8 cellular contexts compared by ENCODE assay signal in the genomic region with DNA sequence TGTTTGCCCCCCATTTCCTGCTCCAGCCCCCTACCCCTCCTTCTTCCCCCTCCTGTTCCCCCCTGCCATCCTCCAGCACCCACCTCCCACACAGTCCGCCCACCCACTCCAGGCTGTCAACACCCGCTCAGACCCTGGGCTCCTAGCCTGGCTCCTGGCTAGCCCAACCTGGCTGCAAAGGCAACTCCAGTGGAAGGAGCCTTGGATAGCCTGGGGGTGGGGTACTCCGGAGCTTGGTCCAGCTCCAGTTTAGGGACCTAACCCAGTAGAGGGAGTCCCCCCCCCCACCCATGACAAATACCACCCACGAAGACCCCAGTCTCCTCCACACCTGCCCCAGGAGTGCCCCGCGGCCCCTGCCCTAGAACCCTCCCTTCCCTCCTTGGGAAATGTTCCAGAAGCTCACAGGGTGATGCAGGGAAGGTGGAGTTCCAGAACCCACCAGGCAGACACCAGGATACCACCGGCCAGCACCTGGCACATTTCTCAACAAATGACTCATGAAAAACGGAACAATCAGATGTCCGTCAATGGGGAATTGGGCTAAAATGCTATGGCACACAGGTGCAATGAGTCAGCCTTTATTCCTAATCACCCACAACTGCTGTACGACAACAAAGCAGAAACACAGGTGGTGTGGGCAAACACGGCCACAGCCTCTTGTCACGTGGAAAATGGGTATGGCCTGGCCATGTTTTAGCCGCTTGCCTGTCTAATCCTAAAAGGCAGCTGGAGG. TPM values are rescaled to one million over a fixed set of nuclear protein-coding genes. Genes with fewer than 3 reads are reported as not detected.
DNase-seq lines count a peak whose midpoint lies in the region; ATAC-seq and TF ChIP-seq lines count a peak whose summit lies in the region.

No MANE protein-coding gene starts in this region.

- DNase-seq in CD4-positive, CD25-positive, alpha-beta regulatory T cell: no peak
- DNase-seq in SHP77 (lab: John Stamatoyannopoulos, UW): peak; percentile 89 to 90
- DNase-seq in memory B cell (ENCODE audit: low spot score in 2 of 2): no peak
- no peak for DNase-seq in stimulated activated CD4-positive, alpha-beta T cell treated with anti-CD3 and anti-CD28 coated beads, Interleukin-2, amount 100 ng/mL, for 24 hours
- DNase-seq in tibial artery: no peak

- H3K9me3 ChIP-seq in CD4-positive, CD25-positive, alpha-beta regulatory T cell (ENCODE audit: control insufficient read depth in 2 of 2, low read length in 2 of 2): no peaks in the 10 kb centered on the region
- H3K9me3 ChIP-seq in HEK293 (ENCODE audit: control insufficient read depth, insufficient read depth, low read depth, low read length) (no peaks in the 10 kb centered on the region), tibial artery (no peaks in the 10 kb centered on the region)

- CTCF ChIA-PET in HEK293 (lab: Yijun Ruan, JAX): interaction anchor here (1.1 kb wide), 1 partner anchor 28 kb away, joined by 3 read pairs; no protein-coding TSS in a partner anchor

- no peaks in the 10 kb centered on the region for H3K9me3 Mint-ChIP-seq in CD4-positive, CD25-positive, alpha-beta regulatory T cell
- no peaks in the 10 kb centered on the region for H3K9me3 Mint-ChIP-seq in memory B cell

- TF ChIP-seq CTCF in HEK293 (tag by site-specific recombination; IDR thresholded peaks at IDR 0.05) (no peak), tibial artery (IDR thresholded peaks at IDR 0.05) (no peak)

- H3K36me3 ChIP-seq in CD4-positive, CD25-positive, alpha-beta regulatory T cell (ENCODE audit: control insufficient read depth, insufficient read depth, low read length): no peaks in the 10 kb centered on the region
- H3K36me3 ChIP-seq in HEK293 (ENCODE audit: control insufficient read depth in 2 of 2, insufficient read depth in 1 of 2, low read length in 2 of 2): no peaks in the 10 kb centered on the region
- no peaks in the 10 kb centered on the region for H3K36me3 ChIP-seq in tibial artery

- intact Hi-C loops in tibial artery (cut with DNase I; ENCODE audit: low total_unique reads): no loop called here

- POLR2A ChIA-PET in HEK293 (lab: Yijun Ruan, JAX): interaction anchor here (0.6 to 1.0 kb wide), 2 partner anchors 14 to 27 kb away, joined by 3 read pairs; no protein-coding TSS in a partner anchor

- H3K4me3 Mint-ChIP-seq in CD4-positive, CD25-positive, alpha-beta regulatory T cell: peak overlapping the region in 3 of 4 donors; percentile 66 to 79 (median 75)
- H3K4me3 Mint-ChIP-seq in memory B cell: peak overlapping the region; percentile 82

- no peaks in the 10 kb centered on the region for H3K27me3 Mint-ChIP-seq in CD4-positive, CD25-positive, alpha-beta regulatory T cell
- H3K27me3 Mint-ChIP-seq in memory B cell: no peaks in the 10 kb centered on the region

- H3K27me3 ChIP-seq in CD4-positive, CD25-positive, alpha-beta regulatory T cell (ENCODE audit: control insufficient read depth, insufficient read depth, low read length): no peaks in the 10 kb centered on the region
- H3K27me3 ChIP-seq in tibial artery: peaks cover 0 to 28% of the 10 kb centered on the region in 2 donors

- peaks cover 0 to 28% (median 7%) of the 10 kb centered on the region in 4 donors for H3K4me1 Mint-ChIP-seq in CD4-positive, CD25-positive, alpha-beta regulatory T cell
- peaks cover 21% of the 10 kb centered on the region for H3K4me1 Mint-ChIP-seq in memory B cell

- H3K27ac ChIP-seq in CD4-positive, CD25-positive, alpha-beta regulatory T cell (ENCODE audit: insufficient read depth, low read length, poor library complexity, severe bottlenecking): no peak overlapping the region
- H3K27ac ChIP-seq in HEK293 (ENCODE audit: extremely low read depth, low read depth, low read length): no peak overlapping the region
- H3K27ac ChIP-seq in tibial artery: no peak overlapping the region

- peak overlapping the region in 1 of 3 donors; percentile 7 for H3K27ac Mint-ChIP-seq in CD4-positive, CD25-positive, alpha-beta regulatory T cell
- H3K27ac Mint-ChIP-seq in memory B cell: no peak overlapping the region

- H3K4me3 ChIP-seq in CD4-positive, CD25-positive, alpha-beta regulatory T cell (ENCODE audit: low read depth, low read length): no peak overlapping the region
- H3K4me3 ChIP-seq in HEK293 (ENCODE audit: low read depth, low read length) (no peak overlapping the region), tibial artery (no peak overlapping the region)

- no peaks in the 10 kb centered on the region for H3K36me3 Mint-ChIP-seq in CD4-positive, CD25-positive, alpha-beta regulatory T cell
- H3K36me3 Mint-ChIP-seq in memory B cell: no peaks in the 10 kb centered on the region

- no peak for ATAC-seq in CD4-positive, CD25-positive, alpha-beta regulatory T cell (ENCODE audit: low read depth in 2 of 2)
- ATAC-seq in memory B cell (ENCODE audit: low read depth) (peak; percentile 20), HG03025 (IDR thresholded peaks at IDR 0.05; ENCODE audit: low FRiP score, unreplicated experiment) (no peak), HG03457 (IDR thresholded peaks at IDR 0.05; ENCODE audit: unreplicated experiment) (no peak)

- H3K4me1 ChIP-seq in CD4-positive, CD25-positive, alpha-beta regulatory T cell (ENCODE audit: control insufficient read depth, insufficient read depth, low read length, poor library complexity, severe bottlenecking): peaks cover 33% of the 10 kb centered on the region
- peaks cover 11% of the 10 kb centered on the region for H3K4me1 ChIP-seq in HEK293 (ENCODE audit: control insufficient read depth, insufficient read depth, low read length)
- peaks cover 0 to 16% (median 6%) of the 10 kb centered on the region in 4 donors for H3K4me1 ChIP-seq in tibial artery

TF ChIP-seq in HEK293, 187 proteins besides CTCF, POLR2A, EP300 and RAD21:
- TF ChIP-seq, protein P1, sequence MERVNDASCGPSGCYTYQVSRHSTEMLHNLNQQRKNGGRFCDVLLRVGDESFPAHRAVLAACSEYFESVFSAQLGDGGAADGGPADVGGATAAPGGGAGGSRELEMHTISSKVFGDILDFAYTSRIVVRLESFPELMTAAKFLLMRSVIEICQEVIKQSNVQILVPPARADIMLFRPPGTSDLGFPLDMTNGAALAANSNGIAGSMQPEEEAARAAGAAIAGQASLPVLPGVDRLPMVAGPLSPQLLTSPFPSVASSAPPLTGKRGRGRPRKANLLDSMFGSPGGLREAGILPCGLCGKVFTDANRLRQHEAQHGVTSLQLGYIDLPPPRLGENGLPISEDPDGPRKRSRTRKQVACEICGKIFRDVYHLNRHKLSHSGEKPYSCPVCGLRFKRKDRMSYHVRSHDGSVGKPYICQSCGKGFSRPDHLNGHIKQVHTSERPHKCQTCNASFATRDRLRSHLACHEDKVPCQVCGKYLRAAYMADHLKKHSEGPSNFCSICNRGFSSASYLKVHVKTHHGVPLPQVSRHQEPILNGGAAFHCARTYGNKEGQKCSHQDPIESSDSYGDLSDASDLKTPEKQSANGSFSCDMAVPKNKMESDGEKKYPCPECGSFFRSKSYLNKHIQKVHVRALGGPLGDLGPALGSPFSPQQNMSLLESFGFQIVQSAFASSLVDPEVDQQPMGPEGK (tag by site-specific recombination; IDR thresholded peaks at IDR 0.05): 0 out of 2 replicates have a peak, but pooled peaks have one; percentile 26
- TF ChIP-seq ZNF600 (tag by site-specific recombination; IDR thresholded peaks at IDR 0.05): peak; percentile 77
- no peak for TF ChIP-seq PRDM1 (tag by site-specific recombination; IDR thresholded peaks at IDR 0.05)
- TF ChIP-seq ZFHX2 (tag by site-specific recombination; conservative IDR thresholded peaks at IDR 0.05): peak; percentile 63

RNA-seq across cellular contexts. Expression of a gene that starts 0.9 kb away (rescaled TPM):
- 10.9 TPM for total RNA-seq in CD4-positive, CD25-positive, alpha-beta regulatory T cell
- polyA plus RNA-seq in CD4-positive, CD25-positive, alpha-beta regulatory T cell: 10 to 100 TPM in 1 of 4 donors, 1 to 10 TPM in 3; 2.2 to 16.0 (median 6.8) TPM

Comparison
In these comparisons a context has a peak if more than half of its experiments do, and no peak if none do; other contexts are left out.
1. DNase-seq: peak in SHP77 (2 of 2); none in CD4-positive, CD25-positive, alpha-beta regulatory T cell (0 of 3), memory B cell (0 of 2), stimulated activated CD4-positive, alpha-beta T cell treated with anti-CD3 and anti-CD28 coated beads, Interleukin-2, amount 100 ng/mL, for 24 hours (0 of 2) and tibial artery (0 of 2).